In genomic region chr3:193890036-193890897, GRCh38 we compare ENCODE assay signal across 1 cellular context.
TF ChIP-seq lines count a peak whose summit lies in the region.

No MANE protein-coding gene starts in this region.

TF ChIP-seq in GM23338, 12 proteins besides CTCF, POLR2A, EP300 and RAD21 (continued from another document):
- TF ChIP-seq, protein P1, sequence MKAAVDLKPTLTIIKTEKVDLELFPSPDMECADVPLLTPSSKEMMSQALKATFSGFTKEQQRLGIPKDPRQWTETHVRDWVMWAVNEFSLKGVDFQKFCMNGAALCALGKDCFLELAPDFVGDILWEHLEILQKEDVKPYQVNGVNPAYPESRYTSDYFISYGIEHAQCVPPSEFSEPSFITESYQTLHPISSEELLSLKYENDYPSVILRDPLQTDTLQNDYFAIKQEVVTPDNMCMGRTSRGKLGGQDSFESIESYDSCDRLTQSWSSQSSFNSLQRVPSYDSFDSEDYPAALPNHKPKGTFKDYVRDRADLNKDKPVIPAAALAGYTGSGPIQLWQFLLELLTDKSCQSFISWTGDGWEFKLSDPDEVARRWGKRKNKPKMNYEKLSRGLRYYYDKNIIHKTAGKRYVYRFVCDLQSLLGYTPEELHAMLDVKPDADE (IDR thresholded peaks at IDR 0.05) = no peak
- TF ChIP-seq, protein P2, sequence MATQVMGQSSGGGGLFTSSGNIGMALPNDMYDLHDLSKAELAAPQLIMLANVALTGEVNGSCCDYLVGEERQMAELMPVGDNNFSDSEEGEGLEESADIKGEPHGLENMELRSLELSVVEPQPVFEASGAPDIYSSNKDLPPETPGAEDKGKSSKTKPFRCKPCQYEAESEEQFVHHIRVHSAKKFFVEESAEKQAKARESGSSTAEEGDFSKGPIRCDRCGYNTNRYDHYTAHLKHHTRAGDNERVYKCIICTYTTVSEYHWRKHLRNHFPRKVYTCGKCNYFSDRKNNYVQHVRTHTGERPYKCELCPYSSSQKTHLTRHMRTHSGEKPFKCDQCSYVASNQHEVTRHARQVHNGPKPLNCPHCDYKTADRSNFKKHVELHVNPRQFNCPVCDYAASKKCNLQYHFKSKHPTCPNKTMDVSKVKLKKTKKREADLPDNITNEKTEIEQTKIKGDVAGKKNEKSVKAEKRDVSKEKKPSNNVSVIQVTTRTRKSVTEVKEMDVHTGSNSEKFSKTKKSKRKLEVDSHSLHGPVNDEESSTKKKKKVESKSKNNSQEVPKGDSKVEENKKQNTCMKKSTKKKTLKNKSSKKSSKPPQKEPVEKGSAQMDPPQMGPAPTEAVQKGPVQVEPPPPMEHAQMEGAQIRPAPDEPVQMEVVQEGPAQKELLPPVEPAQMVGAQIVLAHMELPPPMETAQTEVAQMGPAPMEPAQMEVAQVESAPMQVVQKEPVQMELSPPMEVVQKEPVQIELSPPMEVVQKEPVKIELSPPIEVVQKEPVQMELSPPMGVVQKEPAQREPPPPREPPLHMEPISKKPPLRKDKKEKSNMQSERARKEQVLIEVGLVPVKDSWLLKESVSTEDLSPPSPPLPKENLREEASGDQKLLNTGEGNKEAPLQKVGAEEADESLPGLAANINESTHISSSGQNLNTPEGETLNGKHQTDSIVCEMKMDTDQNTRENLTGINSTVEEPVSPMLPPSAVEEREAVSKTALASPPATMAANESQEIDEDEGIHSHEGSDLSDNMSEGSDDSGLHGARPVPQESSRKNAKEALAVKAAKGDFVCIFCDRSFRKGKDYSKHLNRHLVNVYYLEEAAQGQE (IDR thresholded peaks at IDR 0.05; ENCODE audit: unreplicated experiment) = no peak
- no peak for TF ChIP-seq STAT1 (IDR thresholded peaks at IDR 0.05; ENCODE audit: unreplicated experiment)
TF ChIP-seq in GM23338: peak in this region for 0.
